ENCODE assay signal across 25 cellular contexts in the genomic region with DNA sequence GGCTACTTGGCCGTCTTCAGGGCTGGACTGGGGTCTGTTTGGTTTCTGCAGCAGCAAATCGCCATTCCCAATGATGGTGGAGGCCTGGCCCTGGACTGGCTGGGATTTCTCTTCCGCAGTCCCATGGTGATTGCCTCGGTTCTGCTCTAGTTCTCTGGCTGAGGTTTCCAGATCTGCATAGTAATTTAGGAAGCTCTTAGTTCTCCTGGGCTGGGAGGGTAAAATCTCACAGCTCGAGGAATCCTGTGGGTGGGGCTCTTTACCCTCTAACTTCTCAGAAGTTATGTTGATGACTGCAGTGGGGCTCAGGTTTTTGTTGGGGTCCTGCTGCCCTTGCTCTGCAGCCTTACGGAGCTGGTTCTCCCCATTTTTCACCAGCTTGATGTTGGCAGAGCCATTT.
DNase-seq lines count a peak whose midpoint lies in the region; ATAC-seq, FAIRE-seq and TF ChIP-seq lines count a peak whose summit lies in the region.
"Had no signal": no experiment of that assay in that cellular context is flagged by ENCODE, and none has a peak within 500 bp of the region (broad histone marks: within the 10 kb centered on the region; RNA-seq: fewer than 3 reads in every experiment).

No MANE protein-coding gene starts in this region.

- POLR2A ChIA-PET in naive thymus-derived CD4-positive, alpha-beta T cell (lab: Charles Lee): no interaction called here

- no peaks in the 10 kb centered on the region for H3K4me1 ChIP-seq in right atrium auricular region
- H3K4me1 ChIP-seq in endodermal cell (ENCODE audit: control insufficient read depth, insufficient read depth, low read length): no peaks in the 10 kb centered on the region
- peaks cover 4% of the 10 kb centered on the region in 2 donors for H3K4me1 ChIP-seq in kidney (ENCODE audit: control insufficient read depth in 1 of 2, insufficient read depth in 1 of 2, low read depth in 1 of 2, low read length in 2 of 2)
- H3K4me1 ChIP-seq in uterus: no peaks in the 10 kb centered on the region
- H3K4me1 ChIP-seq in naive thymus-derived CD4-positive, alpha-beta T cell (ENCODE audit: control insufficient read depth in 2 of 2, insufficient read depth in 2 of 2, low read length in 2 of 2): no peaks in the 10 kb centered on the region

- no peak for DNase-seq in Right ventricle myocardium superior
- DNase-seq in right atrium auricular region (ENCODE audit: low spot score): no peak
- DNase-seq in endodermal cell: peak; percentile 51
- DNase-seq in kidney: no peak
- DNase-seq in uterus: peak in 1 of 2 donors; percentile 23
- no peak for DNase-seq in NCI-H2081 (lab: John Stamatoyannopoulos, UW)
- no peak for DNase-seq in naive thymus-derived CD4-positive, alpha-beta T cell
- DNase-seq in EL: no peak
- DNase-seq: activated CD4-positive, alpha-beta memory T cell treated with anti-CD3 and anti-CD28 coated beads, Interleukin-2, amount 10 ng/mL, durations not matched to agents 7 days and 5 days; activated CD4-positive, alpha-beta T cell treated with anti-CD3 and anti-CD28 coated beads for 1 hour; CD4-positive, CD25-positive, alpha-beta regulatory T cell; GOT3; NCI-H1105; NCI-H1930; NCI-H2227 treated with DMSO at 0.1 percent for 48 hours; NCI-H69; stimulated activated CD4-positive, alpha-beta T cell treated with anti-CD3 and anti-CD28 coated beads, Interleukin-2, amount 100 ng/mL, for 24 hours; T-helper 2 cell had no signal

- 77 to 78% methylated on average over 4 to 6 of the region's 6 CpGs for WGBS in endodermal cell (ENCODE audit: insufficient coverage in 1 of 2, insufficient read length in 1 of 2), 2 experiments

- no peaks in the 10 kb centered on the region for H3K27me3 Mint-ChIP-seq in endodermal cell (ENCODE audit: insufficient read depth)
- peaks cover 0 to 14% (median 3%) of the 10 kb centered on the region in 5 donors for H3K27me3 Mint-ChIP-seq in naive thymus-derived CD4-positive, alpha-beta T cell
- H3K27me3 Mint-ChIP-seq: activated CD4-positive, alpha-beta memory T cell treated with anti-CD3 and anti-CD28 coated beads, Interleukin-2, amount 10 ng/mL, durations not matched to agents 7 days and 5 days; CD4-positive, CD25-positive, alpha-beta regulatory T cell; central memory CD8-positive, alpha-beta T cell had no signal

- H3K27ac ChIP-seq in right atrium auricular region (no peak overlapping the region), endodermal cell (ENCODE audit: low read depth, low read length) (no peak overlapping the region), kidney (ENCODE audit: low read depth in 2 of 2, low read length in 2 of 2) (peak overlapping the region; percentile 3 to 20), uterus (peak overlapping the region; percentile 54 to 59)
- H3K27ac ChIP-seq in naive thymus-derived CD4-positive, alpha-beta T cell (ENCODE audit: low read depth, low read length): no peak overlapping the region
- H3K27ac ChIP-seq: ascending aorta, neutrophil had no signal

- FAIRE-seq in kidney (lab: Jason Lieb, UNC): no peak

- H3K9me3 ChIP-seq in right atrium auricular region: no peaks in the 10 kb centered on the region
- no peaks in the 10 kb centered on the region for H3K9me3 ChIP-seq in endodermal cell (ENCODE audit: control insufficient read depth, low read length)
- H3K9me3 ChIP-seq in kidney (ENCODE audit: control insufficient read depth in 1 of 2, low read length in 2 of 2): no peaks in the 10 kb centered on the region
- no peaks in the 10 kb centered on the region for H3K9me3 ChIP-seq in uterus
- H3K9me3 ChIP-seq in naive thymus-derived CD4-positive, alpha-beta T cell (ENCODE audit: control insufficient read depth in 2 of 3, low read length in 3 of 3): no peaks in the 10 kb centered on the region
- H3K9me3 ChIP-seq: ascending aorta, neutrophil, tibial nerve had no signal

- ATAC-seq in Right ventricle myocardium superior (ENCODE audit: poor library complexity): peak; percentile 38
- ATAC-seq in naive thymus-derived CD4-positive, alpha-beta T cell: no peak

- H3K36me3 Mint-ChIP-seq in endodermal cell (ENCODE audit: low read depth): peaks cover 22% of the 10 kb centered on the region
- H3K36me3 Mint-ChIP-seq in naive thymus-derived CD4-positive, alpha-beta T cell: no peaks in the 10 kb centered on the region
- H3K36me3 Mint-ChIP-seq: activated naive CD8-positive, alpha-beta T cell; CD4-positive, CD25-positive, alpha-beta regulatory T cell; IgD-negative memory B cell had no signal

- H3K4me3 Mint-ChIP-seq in endodermal cell: no peak overlapping the region
- no peak overlapping the region for H3K4me3 Mint-ChIP-seq in naive thymus-derived CD4-positive, alpha-beta T cell
- H3K4me3 Mint-ChIP-seq: activated CD4-positive, alpha-beta memory T cell treated with anti-CD3 and anti-CD28 coated beads, Interleukin-2, amount 10 ng/mL, durations not matched to agents 7 days and 5 days; activated naive CD8-positive, alpha-beta T cell; CD4-positive, CD25-positive, alpha-beta regulatory T cell; central memory CD8-positive, alpha-beta T cell; IgD-negative memory B cell had no signal

- no peak overlapping the region for H3K4me3 ChIP-seq in right atrium auricular region
- H3K4me3 ChIP-seq in endodermal cell (ENCODE audit: low read length): no peak overlapping the region
- H3K4me3 ChIP-seq in kidney (ENCODE audit: low read length in 2 of 2): no peak overlapping the region
- H3K4me3 ChIP-seq in uterus: no peak overlapping the region
- H3K4me3 ChIP-seq in naive thymus-derived CD4-positive, alpha-beta T cell (ENCODE audit: low read length): no peak overlapping the region
- H3K4me3 ChIP-seq: ascending aorta, tibial nerve had no signal

- no peak overlapping the region for H3K9ac ChIP-seq in endodermal cell (ENCODE audit: extremely low read depth, low read length, poor library complexity, severe bottlenecking)
- no peak overlapping the region for H3K9ac ChIP-seq in kidney (ENCODE audit: low read length in 2 of 2)

- TF ChIP-seq POLR2A in uterus (IDR thresholded peaks at IDR 0.05): no peak

- H3K27me3 ChIP-seq in right atrium auricular region (no peaks in the 10 kb centered on the region), endodermal cell (ENCODE audit: control insufficient read depth, insufficient read depth, low read length, poor library complexity, severe bottlenecking) (no peaks in the 10 kb centered on the region), uterus (no peaks in the 10 kb centered on the region)
- no peaks in the 10 kb centered on the region for H3K27me3 ChIP-seq in naive thymus-derived CD4-positive, alpha-beta T cell (ENCODE audit: control insufficient read depth in 2 of 2, insufficient read depth in 2 of 2, low read length in 2 of 2)
- H3K27me3 ChIP-seq: ascending aorta, neutrophil, tibial nerve had no signal

- intact Hi-C loops in Right ventricle myocardium superior (cut with DNase I): no loop called here
- intact Hi-C loops in kidney (cut with DNase I): no loop called here
- intact Hi-C loops in uterus (cut with DNase I; ENCODE audit: low total_unique reads): no loop called here
- intact Hi-C loops in naive thymus-derived CD4-positive, alpha-beta T cell (cut with micrococcal nuclease): no loop called here

- TF ChIP-seq CTCF in right atrium auricular region (IDR thresholded peaks at IDR 0.05): no peak
- no peak for TF ChIP-seq CTCF in endodermal cell (conservative IDR thresholded peaks at IDR 0.05)
- no peak for TF ChIP-seq CTCF in kidney (IDR thresholded peaks at IDR 0.05; ENCODE audit: borderline replicate concordance, extremely low read depth, insufficient read depth)
- no peak for TF ChIP-seq CTCF in uterus (IDR thresholded peaks at IDR 0.05)

- CTCF ChIA-PET in naive thymus-derived CD4-positive, alpha-beta T cell (lab: Charles Lee): no interaction called here

- no peaks in the 10 kb centered on the region for H3K9me3 Mint-ChIP-seq in endodermal cell
- peaks cover 0 to 2% (median 0%) of the 10 kb centered on the region in 11 donors for H3K9me3 Mint-ChIP-seq in naive thymus-derived CD4-positive, alpha-beta T cell
- H3K9me3 Mint-ChIP-seq: activated CD4-positive, alpha-beta memory T cell treated with anti-CD3 and anti-CD28 coated beads, Interleukin-2, amount 10 ng/mL, durations not matched to agents 7 days and 5 days; activated T-helper 2 cell treated with anti-CD3 and anti-CD28 coated beads, Interferon-gamma antibody, Interleukin-2, Interleukin-4, amounts not matched to agents 10 μg/mL and 5 μg/mL and 100 μg/mL, durations not matched to agents 14 hours and 24 hours and 36 hours; central memory CD8-positive, alpha-beta T cell; IgD-negative memory B cell had no signal

- peak overlapping the region; percentile 28 for H3K27ac Mint-ChIP-seq in endodermal cell
- no peak overlapping the region for H3K27ac Mint-ChIP-seq in naive thymus-derived CD4-positive, alpha-beta T cell
- H3K27ac Mint-ChIP-seq: activated CD4-positive, alpha-beta memory T cell treated with anti-CD3 and anti-CD28 coated beads, Interleukin-2, amount 10 ng/mL, durations not matched to agents 7 days and 5 days; activated naive CD8-positive, alpha-beta T cell; activated T-helper 2 cell treated with anti-CD3 and anti-CD28 coated beads, Interferon-gamma antibody, Interleukin-2, Interleukin-4, amounts not matched to agents 10 μg/mL and 5 μg/mL and 100 μg/mL, durations not matched to agents 14 hours and 24 hours and 36 hours; CD4-positive, CD25-positive, alpha-beta regulatory T cell; IgD-negative memory B cell had no signal

- H3K36me3 ChIP-seq in right atrium auricular region (no peaks in the 10 kb centered on the region), endodermal cell (ENCODE audit: control insufficient read depth, insufficient read depth, low read length) (peaks cover 6% of the 10 kb centered on the region), kidney (ENCODE audit: control insufficient read depth in 1 of 2, insufficient read depth in 2 of 2, low read length in 2 of 2) (no peaks in the 10 kb centered on the region), uterus (no peaks in the 10 kb centered on the region)
- no peaks in the 10 kb centered on the region for H3K36me3 ChIP-seq in naive thymus-derived CD4-positive, alpha-beta T cell (ENCODE audit: control insufficient read depth in 2 of 3, insufficient read depth in 3 of 3, low read length in 3 of 3)
- H3K36me3 ChIP-seq: neutrophil had no signal

- peaks cover 22% of the 10 kb centered on the region for H3K4me1 Mint-ChIP-seq in endodermal cell
- H3K4me1 Mint-ChIP-seq in naive thymus-derived CD4-positive, alpha-beta T cell: no peaks in the 10 kb centered on the region
- H3K4me1 Mint-ChIP-seq: activated CD4-positive, alpha-beta memory T cell treated with anti-CD3 and anti-CD28 coated beads, Interleukin-2, amount 10 ng/mL, durations not matched to agents 7 days and 5 days; central memory CD8-positive, alpha-beta T cell; IgD-negative memory B cell had no signal

Comparison
In these comparisons a context has a peak if more than half of its experiments do, and no peak if none do; other contexts are left out.
1. H3K27ac ChIP-seq: peak in kidney (2 of 2) and uterus (2 of 2); none in right atrium auricular region (0 of 2), endodermal cell (single experiment) and naive thymus-derived CD4-positive, alpha-beta T cell (single experiment).